25 cellular contexts compared by ENCODE assay signal in genomic region chr4:184843984-184844554, GRCh38. TPM values are rescaled to one million over a fixed set of nuclear protein-coding genes. Genes with fewer than 3 reads are reported as not detected.
A peak's percentile ranks its signal among the peaks of the same experiment; 100 is the strongest.
DNase-seq lines count a peak whose midpoint lies in the region; ATAC-seq and FAIRE-seq lines count a peak whose summit lies in the region.
"Had no signal": no experiment of that assay in that cellular context is flagged by ENCODE, and none has a peak within 500 bp of the region (broad histone marks: within the 10 kb centered on the region; RNA-seq: fewer than 3 reads in every experiment).

No MANE protein-coding gene starts in this region.

- H3K9me3 Mint-ChIP-seq in activated T-helper 2 cell treated with anti-CD3 and anti-CD28 coated beads, Interferon-gamma antibody, Interleukin-2, Interleukin-4, amounts not matched to agents 10 μg/mL and 5 μg/mL and 100 μg/mL, durations not matched to agents 14 hours and 24 hours and 36 hours = no peaks in the 10 kb centered on the region
- H3K9me3 Mint-ChIP-seq: CD8-positive, alpha-beta T cell; central memory CD8-positive, alpha-beta T cell; memory B cell; T-cell had no signal

- H3K9me3 ChIP-seq in small intestine (ENCODE audit: control insufficient read depth, low read depth) = no peaks in the 10 kb centered on the region
- H3K9me3 ChIP-seq: ascending aorta, right lobe of liver, stomach, transverse colon had no signal

- intact Hi-C loops in activated T-helper 2 cell treated with anti-CD3 and anti-CD28 coated beads, Interferon-gamma antibody, Interleukin-2, Interleukin-4, amounts not matched to agents 10 μg/mL and 5 μg/mL and 100 μg/mL, durations not matched to agents 14 hours and 24 hours and 36 hours (cut with micrococcal nuclease) = loop anchor here (2.0 kb wide), 1 partner anchor 17 kb away; no protein-coding TSS in a partner anchor

- peaks cover 10% of the 10 kb centered on the region for H3K27me3 Mint-ChIP-seq in activated T-helper 2 cell treated with anti-CD3 and anti-CD28 coated beads, Interferon-gamma antibody, Interleukin-2, Interleukin-4, amounts not matched to agents 10 μg/mL and 5 μg/mL and 100 μg/mL, durations not matched to agents 14 hours and 24 hours and 36 hours (ENCODE audit: low read depth)
- H3K27me3 Mint-ChIP-seq: memory B cell had no signal

- 60 to 80% (median 72%) methylated on average over 16 of the region's 16 CpGs for WGBS in small intestine, 3 donors

- H3K27ac ChIP-seq in small intestine (ENCODE audit: low read depth in 1 of 2, low read length in 1 of 2) = no peak overlapping the region
- H3K27ac ChIP-seq: ascending aorta, right lobe of liver, stomach, transverse colon had no signal

- ATAC-seq in GM21528 (IDR thresholded peaks at IDR 0.05; ENCODE audit: low FRiP score, unreplicated experiment) = no peak
- ATAC-seq: CD8-positive, alpha-beta T cell; foreskin keratinocyte; right lobe of liver; T-cell had no signal

- no peaks in the 10 kb centered on the region for H3K36me3 Mint-ChIP-seq in activated T-helper 2 cell treated with anti-CD3 and anti-CD28 coated beads, Interferon-gamma antibody, Interleukin-2, Interleukin-4, amounts not matched to agents 10 μg/mL and 5 μg/mL and 100 μg/mL, durations not matched to agents 14 hours and 24 hours and 36 hours (ENCODE audit: low read depth)
- H3K36me3 Mint-ChIP-seq: CD8-positive, alpha-beta T cell; memory B cell; T-cell had no signal

- FAIRE-seq in HTR-8/SVneo (lab: Jason Lieb, UNC) (peak; percentile 40), small intestine (lab: Jason Lieb, UNC) (no peak)

- peaks cover 0 to 4% of the 10 kb centered on the region in 2 donors for H3K27me3 ChIP-seq in small intestine (ENCODE audit: control insufficient read depth in 2 of 2, insufficient read depth in 2 of 2, low read length in 2 of 2)
- H3K27me3 ChIP-seq: ascending aorta, right lobe of liver, transverse colon had no signal

- H3K4me3 ChIP-seq in small intestine (ENCODE audit: low read depth in 1 of 2, low read length in 2 of 2) = no peak overlapping the region
- H3K4me3 ChIP-seq: ascending aorta, right lobe of liver, stomach, transverse colon had no signal

- peak; percentile 8 for DNase-seq in activated naive CD4-positive, alpha-beta T cell treated with Interleukin-2 at 50 U/mL for 16 hours
- DNase-seq in activated naive CD4-positive, alpha-beta T cell treated with anti-CD3 and anti-CD28 coated beads, Interleukin-2, amount 50 U/mL, for 16 hours = no peak
- DNase-seq in HTR-8/SVneo (ENCODE audit: insufficient read length, low spot score) (no peak), small intestine (peak; percentile 13), NCI-H82 (lab: John Stamatoyannopoulos, UW) (no peak), ureter (ENCODE audit: low spot score) (no peak)
- DNase-seq in activated T-helper 2 cell treated with anti-CD3 and anti-CD28 coated beads, Interferon-gamma antibody, Interleukin-2, Interleukin-4, amounts not matched to agents 10 μg/mL and 5 μg/mL and 100 μg/mL, durations not matched to agents 14 hours and 24 hours and 36 hours (ENCODE audit: low spot score) = no peak
- DNase-seq: activated CD8-positive, alpha-beta memory T cell treated with anti-CD3 and anti-CD28 coated beads for 24 hours; activated effector memory CD4-positive, alpha-beta T cell treated with anti-CD3 and anti-CD28 coated beads, Interleukin-2, amount 50 U/mL, for 16 hours; CD8-positive, alpha-beta T cell; foreskin keratinocyte; H7; kidney glomerular epithelial cell; NCI-H187; NCI-H2227 treated with DMSO at 0.1 percent for 48 hours; NCI-H774; occipital lobe; right lobe of liver; stomach; T-cell; transverse colon had no signal

- peaks cover 22% of the 10 kb centered on the region for H3K4me1 Mint-ChIP-seq in activated T-helper 2 cell treated with anti-CD3 and anti-CD28 coated beads, Interferon-gamma antibody, Interleukin-2, Interleukin-4, amounts not matched to agents 10 μg/mL and 5 μg/mL and 100 μg/mL, durations not matched to agents 14 hours and 24 hours and 36 hours (ENCODE audit: low read depth)
- H3K4me1 Mint-ChIP-seq: central memory CD8-positive, alpha-beta T cell; T-cell had no signal

- no peaks in the 10 kb centered on the region for H3K4me1 ChIP-seq in small intestine (ENCODE audit: control insufficient read depth in 2 of 2, insufficient read depth in 1 of 2, low read depth in 1 of 2, low read length in 1 of 2)
- H3K4me1 ChIP-seq: ascending aorta, right lobe of liver, transverse colon had no signal

- H3K4me3 Mint-ChIP-seq in activated T-helper 2 cell treated with anti-CD3 and anti-CD28 coated beads, Interferon-gamma antibody, Interleukin-2, Interleukin-4, amounts not matched to agents 10 μg/mL and 5 μg/mL and 100 μg/mL, durations not matched to agents 14 hours and 24 hours and 36 hours (ENCODE audit: low read depth) = no peak overlapping the region
- H3K4me3 Mint-ChIP-seq: CD8-positive, alpha-beta T cell; central memory CD8-positive, alpha-beta T cell; memory B cell; T-cell had no signal

- no peaks in the 10 kb centered on the region for H3K36me3 ChIP-seq in small intestine (ENCODE audit: control insufficient read depth in 2 of 2, insufficient read depth in 2 of 2, low read length in 2 of 2)
- H3K36me3 ChIP-seq: ascending aorta, right lobe of liver, stomach, transverse colon had no signal

- peak overlapping the region; percentile 67 for H3K27ac Mint-ChIP-seq in activated T-helper 2 cell treated with anti-CD3 and anti-CD28 coated beads, Interferon-gamma antibody, Interleukin-2, Interleukin-4, amounts not matched to agents 10 μg/mL and 5 μg/mL and 100 μg/mL, durations not matched to agents 14 hours and 24 hours and 36 hours
- H3K27ac Mint-ChIP-seq: CD8-positive, alpha-beta T cell; memory B cell; T-cell had no signal

RNA-seq across cellular contexts. Expression of gene ACSL1, which starts 18.3 kb away (rescaled TPM):
- total RNA-seq in activated T-helper 2 cell treated with anti-CD3 and anti-CD28 coated beads, Interferon-gamma antibody, Interleukin-2, Interleukin-4, amounts not matched to agents 10 μg/mL and 5 μg/mL and 100 μg/mL, durations not matched to agents 14 hours and 24 hours and 36 hours = 42.7 and 43.0 TPM in 2 replicates
- polyA plus RNA-seq in small intestine = 10 to 100 TPM; 14.6 to 85.0 (median 50.1) TPM
- 104 TPM for total RNA-seq in ureter

Comparison
In these comparisons a context has a peak if more than half of its experiments do, and no peak if none do; other contexts are left out.
1. DNase-seq: peak in activated naive CD4-positive, alpha-beta T cell treated with Interleukin-2 at 50 U/mL for 16 hours (single experiment) and small intestine (single experiment); none in activated naive CD4-positive, alpha-beta T cell treated with anti-CD3 and anti-CD28 coated beads, Interleukin-2, amount 50 U/mL, for 16 hours (single experiment), HTR-8/SVneo (single experiment), activated T-helper 2 cell treated with anti-CD3 and anti-CD28 coated beads, Interferon-gamma antibody, Interleukin-2, Interleukin-4, amounts not matched to agents 10 μg/mL and 5 μg/mL and 100 μg/mL, durations not matched to agents 14 hours and 24 hours and 36 hours (single experiment), NCI-H82 (single experiment) and ureter (single experiment).